9 cellular contexts compared by ENCODE assay signal in genomic region chr2:110115291-110116032, GRCh38. TPM values are rescaled to one million over a fixed set of nuclear protein-coding genes. Genes with fewer than 3 reads are reported as not detected.
DNase-seq lines count a peak whose midpoint lies in the region; ATAC-seq, FAIRE-seq and TF ChIP-seq lines count a peak whose summit lies in the region.
"Had no signal": no experiment of that assay in that cellular context is flagged by ENCODE, and none has a peak within 500 bp of the region (broad histone marks: within the 10 kb centered on the region; RNA-seq: fewer than 3 reads in every experiment).

TSS of gene MALL (minus strand) at chr2:110115822. CDS start at chr2:110115792, 30 bp downstream.

- peaks cover 2 to 3% of the 10 kb centered on the region in 2 donors for H3K9me3 Mint-ChIP-seq in stimulated activated naive B cell treated with anti-CD40 and anti-IgM and Interleukin-4, amounts not matched to agents 10 μg/mL and 1 μg/mL and 100 μg/mL, for 72 hours
- no peaks in the 10 kb centered on the region for H3K9me3 Mint-ChIP-seq in effector memory CD8-positive, alpha-beta T cell
- H3K9me3 Mint-ChIP-seq: central memory CD8-positive, alpha-beta T cell had no signal

- no peak for TF ChIP-seq RAD21 in GM12878 (IDR thresholded peaks at IDR 0.05; ENCODE audit: insufficient read depth, low read depth, low read length)

- no peak for TF ChIP-seq CTCF in GM12878 (IDR thresholded peaks at IDR 0.05 in 2 of 3, conservative IDR thresholded peaks at IDR 0.05 in 1 of 3; ENCODE audit: control insufficient read depth in 2 of 3, extremely low read depth in 1 of 3, insufficient read depth in 1 of 3, low read depth in 3 of 3, low read length in 3 of 3)

- no peaks in the 10 kb centered on the region for H3K4me1 ChIP-seq in HUES64 (ENCODE audit: insufficient read depth, low read length)
- no peaks in the 10 kb centered on the region for H3K4me1 ChIP-seq in GM12878 (ENCODE audit: control insufficient read depth, insufficient read depth, low read length)

- no peak for TF ChIP-seq EP300 in GM12878 (IDR thresholded peaks at IDR 0.05; ENCODE audit: borderline replicate concordance in 1 of 2, control insufficient read depth in 1 of 2, low read depth in 2 of 2, low read length in 2 of 2)

- H3K9ac ChIP-seq in HUES64 (ENCODE audit: low read depth, low read length): no peak within 1 kb of the TSS
- no peak within 1 kb of the TSS for H3K9ac ChIP-seq in GM12878 (ENCODE audit: control insufficient read depth, insufficient read depth, low read length)

- no peak within 1 kb of the TSS for H3K4me2 ChIP-seq in GM12878 (ENCODE audit: control insufficient read depth, insufficient read depth)

- no peak for FAIRE-seq in GM12878 (lab: Jason Lieb, UNC)

- 4% methylated on average over 62 of the region's 62 CpGs for WGBS in HUES64
- 46% methylated on average over 29 of the region's 62 CpGs for WGBS in GM12878 (ENCODE audit: insufficient coverage, insufficient replicate concordance, low lambda C conversion rate, missing lambda C conversion rate)

- no peaks in the 10 kb centered on the region for H3K9me3 ChIP-seq in HUES64 (ENCODE audit: insufficient read depth, low read depth, low read length)
- no peaks in the 10 kb centered on the region for H3K9me3 ChIP-seq in GM12878 (replicated peaks; ENCODE audit: control insufficient read depth, insufficient read depth, low read length)

- H3K27ac ChIP-seq in HUES64 (ENCODE audit: low read depth, low read length): no peak within 1 kb of the TSS
- H3K27ac ChIP-seq in GM12878 (ENCODE audit: control insufficient read depth, insufficient read depth): no peak within 1 kb of the TSS

- H3K4me1 Mint-ChIP-seq in stimulated activated naive B cell treated with anti-CD40 and anti-IgM and Interleukin-4, amounts not matched to agents 10 μg/mL and 1 μg/mL and 100 μg/mL, for 72 hours: no peaks in the 10 kb centered on the region
- no peaks in the 10 kb centered on the region for H3K4me1 Mint-ChIP-seq in effector memory CD8-positive, alpha-beta T cell (ENCODE audit: low read depth in 2 of 2)
- H3K4me1 Mint-ChIP-seq: central memory CD8-positive, alpha-beta T cell had no signal

- TF ChIP-seq POLR2A in GM12878 (IDR thresholded peaks at IDR 0.05; ENCODE audit: low read depth, low read length) (no peak), erythroblast (IDR thresholded peaks at IDR 0.05; ENCODE audit: low read length) (no peak)

- H2AFZ ChIP-seq in GM12878 (ENCODE audit: control insufficient read depth, low read depth, low read length): no peak within 1 kb of the TSS

- SMC1A ChIA-PET in GM12878 (lab: Charles Lee; ENCODE audit: uncharacterized antibody, unreplicated experiment): no interaction called here

- H3K4me3 Mint-ChIP-seq in stimulated activated naive B cell treated with anti-CD40 and anti-IgM and Interleukin-4, amounts not matched to agents 10 μg/mL and 1 μg/mL and 100 μg/mL, for 72 hours: no peak within 1 kb of the TSS
- H3K4me3 Mint-ChIP-seq in effector memory CD8-positive, alpha-beta T cell: peak within 1 kb of the TSS in 1 of 2 donors; percentile 30
- H3K4me3 Mint-ChIP-seq: central memory CD8-positive, alpha-beta T cell had no signal

- no peaks in the 10 kb centered on the region for H3K79me2 ChIP-seq in GM12878 (ENCODE audit: control insufficient read depth, insufficient read depth, low read length)

- POLR2A ChIA-PET in GM12878 (lab: Charles Lee): no interaction called here

- no peaks in the 10 kb centered on the region for H3K36me3 Mint-ChIP-seq in stimulated activated naive B cell treated with anti-CD40 and anti-IgM and Interleukin-4, amounts not matched to agents 10 μg/mL and 1 μg/mL and 100 μg/mL, for 72 hours
- no peaks in the 10 kb centered on the region for H3K36me3 Mint-ChIP-seq in effector memory CD8-positive, alpha-beta T cell (ENCODE audit: insufficient read depth)

- CTCF ChIA-PET in GM12878 (lab: Yijun Ruan, JAX): interaction anchor here (0.6 kb wide), 1 partner anchor 1873 kb away, joined by 3 read pairs; no protein-coding TSS in a partner anchor

- BruUV-seq in GM12878 (replicated peaks; lab: Mats Ljungman, UMichigan): no TSS peak

- H3K27me3 Mint-ChIP-seq in stimulated activated naive B cell treated with anti-CD40 and anti-IgM and Interleukin-4, amounts not matched to agents 10 μg/mL and 1 μg/mL and 100 μg/mL, for 72 hours: peaks cover 54 to 87% of the 10 kb centered on the region in 2 donors
- peaks cover 67 to 91% of the 10 kb centered on the region in 2 donors for H3K27me3 Mint-ChIP-seq in effector memory CD8-positive, alpha-beta T cell

- in situ Hi-C loops in GM12878 (cut with MboI): no loop called here

- intact Hi-C loops in GM12878 (cut with micrococcal nuclease; ENCODE audit: unreplicated experiment): no loop called here

- DNase-seq in GM12878 (ENCODE audit: low read depth, low spot score): no peak
- DNase-seq in islet precursor cell: peak; percentile 86
- DNase-seq in stimulated activated naive B cell treated with anti-CD40 and anti-IgM and Interleukin-4, amounts not matched to agents 10 μg/mL and 1 μg/mL and 100 μg/mL, for 72 hours: no peak
- no peak for DNase-seq in erythroblast (lab: John Stamatoyannopoulos, UW)
- DNase-seq in SKM-1 treated with dmso at 0.1 percent for 144 hours (lab: John Stamatoyannopoulos, UW; ENCODE audit: unreplicated experiment): no peak
- no peak for DNase-seq in effector memory CD8-positive, alpha-beta T cell

- RAD21 ChIA-PET in GM12878 (lab: Charles Lee; ENCODE audit: unreplicated experiment): no interaction called here

- H3K27me3 ChIP-seq in HUES64 (ENCODE audit: insufficient read depth, low read length) (peaks cover 42% of the 10 kb centered on the region), GM12878 (replicated peaks in 1 of 2; ENCODE audit: control insufficient read depth in 2 of 2, insufficient read depth in 2 of 2, low read length in 1 of 2) (peaks cover 0 to 8% of the 10 kb centered on the region in 2 experiments; a peak in 3 of 4 replicates)

- H3K36me3 ChIP-seq in HUES64 (ENCODE audit: insufficient read depth, low read length) (no peaks in the 10 kb centered on the region), GM12878 (ENCODE audit: control insufficient read depth in 2 of 2, insufficient read depth in 2 of 2, low read length in 1 of 2) (no peaks in the 10 kb centered on the region)

- ATAC-seq in GM12878 (no peak), HG02840 (IDR thresholded peaks at IDR 0.05; ENCODE audit: low FRiP score, unreplicated experiment) (no peak)
- ATAC-seq in stimulated activated naive B cell treated with anti-CD40 and anti-IgM and Interleukin-4, amounts not matched to agents 10 μg/mL and 1 μg/mL and 100 μg/mL, for 72 hours (replicated peaks): peak; percentile 53 to 56
- ATAC-seq in effector memory CD8-positive, alpha-beta T cell (replicated peaks): no peak

- H3K4me3 ChIP-seq in HUES64 (ENCODE audit: low read length) (peak within 1 kb of the TSS; percentile 57), GM12878 (no peak within 1 kb of the TSS)

- H3K27ac Mint-ChIP-seq in stimulated activated naive B cell treated with anti-CD40 and anti-IgM and Interleukin-4, amounts not matched to agents 10 μg/mL and 1 μg/mL and 100 μg/mL, for 72 hours: no peak within 1 kb of the TSS
- H3K27ac Mint-ChIP-seq in effector memory CD8-positive, alpha-beta T cell: no peak within 1 kb of the TSS

- no peaks in the 10 kb centered on the region for H4K20me1 ChIP-seq in GM12878 (ENCODE audit: control insufficient read depth, insufficient read depth)

TF ChIP-seq in GM12878, 131 proteins besides CTCF, POLR2A, EP300 and RAD21:
- no peak for TF ChIP-seq NKRF (conservative IDR thresholded peaks at IDR 0.05)
- TF ChIP-seq SUZ12 (IDR thresholded peaks at IDR 0.05; ENCODE audit: unreplicated experiment): peak; percentile 38
TF ChIP-seq in GM12878: peak in this region for 1.

RNA-seq across cellular contexts. Expression of gene MALL, which starts in this region (rescaled TPM):
- polyA plus RNA-seq in HUES64 (2013, experiment 1 of 2): 4.7 TPM
- polyA plus RNA-seq in HUES64 (2013, experiment 2 of 2): 4.9 TPM
- not detected in 2 replicates for total RNA-seq in GM12878 (2013; cell fraction: nucleolus; rRNA removed)
- total RNA-seq in GM12878 (2014; rRNA removed) (not detected in 2 replicates), GM12878 (2014; rRNA removed; fragmentation: Illumina TruSeq; extraction: Trizol) (not detected in 2 replicates), GM12878 (2021) (0.26 and 0.27 TPM in 2 replicates)
- not detected for polyA plus RNA-seq in GM12878 (2011; ENCODE audit: low read depth)
- polyA plus RNA-seq in GM12878 (2011; rRNA removed) (not detected in 2 replicates), GM12878 (2014; fragmentation: Illumina TruSeq; extraction: Trizol) (not detected in 2 replicates), GM12878 (2014; fragmentation: Nextera tagmentation; extraction: Ambion mirVana) (not detected), GM12878 (2014; rRNA removed) (not detected in 2 replicates), GM12878 (2016; fragmentation: Nextera tagmentation; extraction: Ambion mirVana) (not detected)
- polyA plus RNA-seq in GM12878 (2011; cell fraction: cytosol; rRNA removed): not detected in 2 replicates
- not detected in 2 replicates for polyA plus RNA-seq in GM12878 (2011; cell fraction: nucleus; rRNA removed)
- polyA plus RNA-seq in GM12878 (2012): not detected in 2 replicates
- polyA minus RNA-seq in GM12878 (2011; rRNA and poly(A)+ RNA removed): not detected in 2 replicates
- not detected in 2 replicates for polyA minus RNA-seq in GM12878 (2011; cell fraction: cytosol; rRNA and poly(A)+ RNA removed)
- polyA minus RNA-seq in GM12878 (2011; cell fraction: nucleus; rRNA and poly(A)+ RNA removed): not detected in 2 replicates

Comparison
In these comparisons a context has a peak if more than half of its experiments do, and no peak if none do; other contexts are left out.
1. ATAC-seq: peak in stimulated activated naive B cell treated with anti-CD40 and anti-IgM and Interleukin-4, amounts not matched to agents 10 μg/mL and 1 μg/mL and 100 μg/mL, for 72 hours (2 of 2); none in GM12878 (single experiment), effector memory CD8-positive, alpha-beta T cell (single experiment) and HG02840 (single experiment).